In the genomic region with DNA sequence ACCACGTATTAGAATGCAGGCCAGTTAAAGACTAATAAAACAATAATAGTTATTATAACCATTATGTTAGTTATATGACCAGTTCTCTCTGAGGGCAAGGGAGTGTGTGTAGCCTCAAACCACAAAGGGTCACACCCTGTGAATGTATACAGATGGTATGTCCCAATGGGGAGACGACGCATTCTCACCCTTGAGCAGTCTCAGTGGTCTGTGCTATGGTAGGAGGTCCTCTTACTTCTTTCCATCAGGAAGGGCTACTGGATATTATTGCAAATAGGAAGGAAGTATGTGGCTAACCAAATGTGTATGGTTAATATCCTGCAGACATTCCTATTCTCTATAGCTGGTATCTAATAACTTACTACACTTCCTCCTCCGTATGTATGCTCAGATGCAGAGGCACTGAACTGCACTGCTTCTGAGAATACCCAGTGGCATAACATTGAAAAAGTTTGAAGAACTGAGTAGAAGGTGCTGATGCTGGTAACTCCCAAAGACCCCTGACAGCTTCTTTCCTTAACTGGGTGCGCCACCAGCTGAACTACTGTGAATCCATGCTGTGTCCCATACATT, we compare ENCODE assay signal across 10 cellular contexts.
DNase-seq lines count a peak whose midpoint lies in the region; ATAC-seq, FAIRE-seq and TF ChIP-seq lines count a peak whose summit lies in the region.
"Had no signal": no experiment of that assay in that cellular context is flagged by ENCODE, and none has a peak within 500 bp of the region (broad histone marks: within the 10 kb centered on the region; RNA-seq: fewer than 3 reads in every experiment).

No MANE protein-coding gene starts in this region.

- TF ChIP-seq CTCF in KMS-11 (conservative IDR thresholded peaks at IDR 0.05; ENCODE audit: low read depth, low read length): no peak

- no peak overlapping the region for H2AFZ ChIP-seq in KMS-11 (ENCODE audit: low read depth)

- ATAC-seq in GM21825 (IDR thresholded peaks at IDR 0.05; ENCODE audit: unreplicated experiment): peak; percentile 42

- no peaks in the 10 kb centered on the region for H4K20me1 ChIP-seq in KMS-11 (ENCODE audit: insufficient read depth)

- DNase-seq in GM18507 (ENCODE audit: extremely low spot score, insufficient read length, low read depth) (no peak), foreskin melanocyte (peak; percentile 14), NCI-H2029 treated with DMSO at 0.1 percent for 48 hours (lab: John Stamatoyannopoulos, UW) (no peak), NCI-H82 (lab: John Stamatoyannopoulos, UW) (no peak), HK-2 (ENCODE audit: unreplicated experiment) (no peak)
- DNase-seq in stimulated activated CD4-positive, alpha-beta T cell treated with anti-CD3 and anti-CD28 coated beads, Interleukin-4, amount 100 ng/mL, for 1 hour: no peak
- DNase-seq: Calu3 had no signal

- H3K27me3 ChIP-seq in KMS-11 (ENCODE audit: insufficient read depth, low read depth): no peaks in the 10 kb centered on the region

- H3K36me3 ChIP-seq in KMS-11 (ENCODE audit: insufficient read depth): peaks cover 11% of the 10 kb centered on the region; the same call in 1 of the 2 replicates

- peak overlapping the region; percentile 92; the same call in 1 of the 2 replicates for H3K27ac ChIP-seq in KMS-11

- peaks cover 99% of the 10 kb centered on the region for H3K4me1 ChIP-seq in KMS-11 (ENCODE audit: low read depth, poor library complexity, severe bottlenecking)

- H3K9ac ChIP-seq in KMS-11: no peak overlapping the region

- peak overlapping the region; percentile 85 for H3K4me2 ChIP-seq in KMS-11

- H3K79me2 ChIP-seq in KMS-11 (ENCODE audit: insufficient read depth, low read depth): peaks cover 70% of the 10 kb centered on the region; the same call in 1 of the 2 replicates

- peak; percentile 94 for FAIRE-seq in GM18507 (lab: Jason Lieb, UNC)
- FAIRE-seq: frontal cortex had no signal

- no peak overlapping the region for H3K4me3 ChIP-seq in KMS-11 (IDR thresholded peaks at IDR 0.05; ENCODE audit: insufficient read depth, low read depth, low read length)
